Comparison of ENCODE assay signal across 8 cellular contexts in genomic region chr1:231421971-231422797, GRCh38. TPM values are rescaled to one million over a fixed set of nuclear protein-coding genes. Genes with fewer than 3 reads are reported as not detected.
A peak's percentile ranks its signal among the peaks of the same experiment; 100 is the strongest.
DNase-seq lines count a peak whose midpoint lies in the region; ATAC-seq lines count a peak whose summit lies in the region.

EGLN1 (minus strand) TSS chr1:231422287; CDS start chr1:231421888, 399 bp downstream.

- H3K4me3 ChIP-seq in HUES64 (ENCODE audit: low read length) (peak within 1 kb of the TSS; percentile 83), mucosa of rectum (ENCODE audit: low read length in 2 of 2) (peak within 1 kb of the TSS; percentile 89 to 97)

- H3K9ac ChIP-seq in HUES64 (ENCODE audit: low read depth, low read length) (peak within 1 kb of the TSS; percentile 85), mucosa of rectum (ENCODE audit: low read depth in 1 of 2, low read length in 2 of 2) (peak within 1 kb of the TSS; percentile 91 to 95)

- no peaks in the 10 kb centered on the region for H3K9me3 ChIP-seq in HUES64 (ENCODE audit: insufficient read depth, low read depth, low read length)
- H3K9me3 ChIP-seq in mucosa of rectum (ENCODE audit: control insufficient read depth in 2 of 2, low read length in 2 of 2), result no peaks in the 10 kb centered on the region

- DNase-seq in DMS 273 treated with DMSO at 0.1 percent for 48 hours (lab: John Stamatoyannopoulos, UW) (peak; percentile 75), OCI-M1 (lab: John Stamatoyannopoulos, UW) (peak; percentile 82), activated T-cell treated with anti-CD3 and anti-CD28 coated beads for 4 hours (peak; percentile 71), epithelial cell of prostate (ENCODE audit: low read depth, low spot score) (peak; percentile 63)
- peak; percentile 49 to 70 for DNase-seq in stimulated activated CD8-positive, alpha-beta memory T cell treated with anti-CD3 and anti-CD28 coated beads, Interleukin-4, amount 100 ng/mL, for 4 hours (ENCODE audit: low read depth in 2 of 2, low spot score in 1 of 2)

- under 1% methylated on average over 96 of the region's 104 CpGs for WGBS in HUES64

- H3K27ac ChIP-seq in HUES64 (ENCODE audit: low read depth, low read length) (peak within 1 kb of the TSS; percentile 56), epithelial cell of prostate (peak within 1 kb of the TSS; percentile 84), mucosa of rectum (ENCODE audit: low read depth in 2 of 2, low read length in 2 of 2) (peak within 1 kb of the TSS; percentile 96 to 97)

- peak; percentile 78 for ATAC-seq in GM21515 (IDR thresholded peaks at IDR 0.05; ENCODE audit: unreplicated experiment)

- no peaks in the 10 kb centered on the region for H3K36me3 ChIP-seq in HUES64 (ENCODE audit: insufficient read depth, low read length)
- H3K36me3 ChIP-seq in mucosa of rectum (ENCODE audit: control insufficient read depth in 2 of 2, insufficient read depth in 2 of 2, low read length in 2 of 2), result no peaks in the 10 kb centered on the region

- H3K27me3 ChIP-seq in HUES64 (ENCODE audit: insufficient read depth, low read length) (peaks cover 86% of the 10 kb centered on the region), mucosa of rectum (ENCODE audit: control insufficient read depth in 2 of 2, insufficient read depth in 2 of 2, low read length in 2 of 2) (no peaks in the 10 kb centered on the region)

- H3K4me1 ChIP-seq in HUES64 (ENCODE audit: insufficient read depth, low read length) (peaks cover 25% of the 10 kb centered on the region), mucosa of rectum (ENCODE audit: control insufficient read depth in 2 of 2, insufficient read depth in 2 of 2, low read length in 2 of 2) (peaks cover 12 to 31% of the 10 kb centered on the region in 2 donors)

RNA-seq across cellular contexts. Expression of gene EGLN1, which starts in this region (rescaled TPM):
- 6.8 TPM for polyA plus RNA-seq in HUES64 (2013, experiment 1 of 2)
- polyA plus RNA-seq in HUES64 (2013, experiment 2 of 2), result 10.8 TPM

Comparison
In these comparisons a context has a peak if more than half of its experiments do, and no peak if none do; other contexts are left out.
1. Peak in every context shown above with its lines: DNase-seq, ATAC-seq, H3K4me3 ChIP-seq and H3K27ac ChIP-seq.